Comparison of ENCODE assay signal across 2 cellular contexts in the genomic region with DNA sequence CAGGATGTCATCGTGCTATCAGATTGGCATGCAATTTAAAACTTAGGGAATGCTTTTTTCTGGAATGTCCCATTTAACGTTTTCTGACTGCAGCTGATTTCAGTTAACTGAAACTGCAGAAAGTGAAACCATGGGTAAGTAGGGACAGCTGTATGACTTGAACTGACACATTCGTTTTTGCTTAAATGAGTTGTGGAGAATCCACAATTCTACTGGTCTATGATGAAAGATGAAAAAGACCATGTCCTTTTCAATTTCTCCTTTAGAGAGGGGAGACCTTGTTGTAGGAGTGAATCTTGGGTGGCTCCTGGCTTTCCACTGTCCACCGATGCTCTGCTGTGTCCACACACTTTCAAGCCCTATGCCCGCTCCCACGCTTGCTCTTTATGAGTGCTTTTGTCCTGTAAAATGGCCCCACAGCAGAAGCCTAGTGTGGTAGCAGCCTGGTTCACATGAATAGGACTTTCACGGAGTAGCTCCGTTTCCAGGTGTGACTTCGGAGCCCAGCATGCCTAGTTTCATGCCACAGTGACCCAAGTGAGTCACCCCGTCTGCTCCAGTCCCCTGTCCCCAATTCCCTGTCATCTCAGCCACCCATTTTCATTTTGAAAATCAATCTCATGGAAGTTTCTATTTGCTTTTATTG.
TF ChIP-seq lines count a peak whose summit lies in the region.

No MANE protein-coding gene starts in this region.

TF ChIP-seq in IMR-90, 13 proteins besides CTCF, POLR2A, EP300 and RAD21:
- TF ChIP-seq SMC3 (IDR thresholded peaks at IDR 0.05; ENCODE audit: low read depth, low read length), result no peak
- TF ChIP-seq RFX5 (IDR thresholded peaks at IDR 0.05; ENCODE audit: low read depth, low read length), result no peak
- TF ChIP-seq RCOR1 (IDR thresholded peaks at IDR 0.05; ENCODE audit: insufficient replicate concordance, low read length), result no peak
- no peak for TF ChIP-seq MAFK (IDR thresholded peaks at IDR 0.05; ENCODE audit: low read depth, low read length)
- TF ChIP-seq CEBPB (IDR thresholded peaks at IDR 0.05; ENCODE audit: low read depth, low read length), result no peak
- TF ChIP-seq MAZ (IDR thresholded peaks at IDR 0.05; ENCODE audit: borderline replicate concordance, low read depth, low read length), result no peak
- TF ChIP-seq MXI1 (IDR thresholded peaks at IDR 0.05; ENCODE audit: borderline replicate concordance, low read depth, low read length), result no peak
- no peak for TF ChIP-seq NFE2L2 (IDR thresholded peaks at IDR 0.05; ENCODE audit: low read depth, low read length)
- TF ChIP-seq, protein P1, sequence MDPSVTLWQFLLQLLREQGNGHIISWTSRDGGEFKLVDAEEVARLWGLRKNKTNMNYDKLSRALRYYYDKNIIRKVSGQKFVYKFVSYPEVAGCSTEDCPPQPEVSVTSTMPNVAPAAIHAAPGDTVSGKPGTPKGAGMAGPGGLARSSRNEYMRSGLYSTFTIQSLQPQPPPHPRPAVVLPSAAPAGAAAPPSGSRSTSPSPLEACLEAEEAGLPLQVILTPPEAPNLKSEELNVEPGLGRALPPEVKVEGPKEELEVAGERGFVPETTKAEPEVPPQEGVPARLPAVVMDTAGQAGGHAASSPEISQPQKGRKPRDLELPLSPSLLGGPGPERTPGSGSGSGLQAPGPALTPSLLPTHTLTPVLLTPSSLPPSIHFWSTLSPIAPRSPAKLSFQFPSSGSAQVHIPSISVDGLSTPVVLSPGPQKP (IDR thresholded peaks at IDR 0.05; ENCODE audit: borderline replicate concordance, low read depth, low read length), result no peak
- no peak for TF ChIP-seq BHLHE40 (IDR thresholded peaks at IDR 0.05; ENCODE audit: low read depth, low read length)
- no peak for TF ChIP-seq CHD1 (IDR thresholded peaks at IDR 0.05; ENCODE audit: low read depth, low read length)
- no peak for TF ChIP-seq FOS (IDR thresholded peaks at IDR 0.05; ENCODE audit: low read depth, low read length)
- TF ChIP-seq, protein P2, sequence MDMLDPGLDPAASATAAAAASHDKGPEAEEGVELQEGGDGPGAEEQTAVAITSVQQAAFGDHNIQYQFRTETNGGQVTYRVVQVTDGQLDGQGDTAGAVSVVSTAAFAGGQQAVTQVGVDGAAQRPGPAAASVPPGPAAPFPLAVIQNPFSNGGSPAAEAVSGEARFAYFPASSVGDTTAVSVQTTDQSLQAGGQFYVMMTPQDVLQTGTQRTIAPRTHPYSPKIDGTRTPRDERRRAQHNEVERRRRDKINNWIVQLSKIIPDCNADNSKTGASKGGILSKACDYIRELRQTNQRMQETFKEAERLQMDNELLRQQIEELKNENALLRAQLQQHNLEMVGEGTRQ (IDR thresholded peaks at IDR 0.05; ENCODE audit: low read depth, low read length), result no peak

TF ChIP-seq in H1, 55 proteins besides CTCF, POLR2A, EP300 and RAD21:
- no peak for TF ChIP-seq NRF1 (IDR thresholded peaks at IDR 0.05; ENCODE audit: low read depth, low read length)
- no peak for TF ChIP-seq BACH1 (IDR thresholded peaks at IDR 0.05; ENCODE audit: low read length)
- no peak for TF ChIP-seq EZH2 (IDR thresholded peaks at IDR 0.05; ENCODE audit: low read depth, low read length, severe bottlenecking)
- no peak for TF ChIP-seq TAF7 (optimal IDR thresholded peaks at IDR 0.05; ENCODE audit: borderline replicate concordance, low read depth, low read length)
- TF ChIP-seq KDM1A (IDR thresholded peaks at IDR 0.05; ENCODE audit: borderline replicate concordance, low read length), result no peak
